ENCODE assay signal across 1 cellular context in the genomic region with DNA sequence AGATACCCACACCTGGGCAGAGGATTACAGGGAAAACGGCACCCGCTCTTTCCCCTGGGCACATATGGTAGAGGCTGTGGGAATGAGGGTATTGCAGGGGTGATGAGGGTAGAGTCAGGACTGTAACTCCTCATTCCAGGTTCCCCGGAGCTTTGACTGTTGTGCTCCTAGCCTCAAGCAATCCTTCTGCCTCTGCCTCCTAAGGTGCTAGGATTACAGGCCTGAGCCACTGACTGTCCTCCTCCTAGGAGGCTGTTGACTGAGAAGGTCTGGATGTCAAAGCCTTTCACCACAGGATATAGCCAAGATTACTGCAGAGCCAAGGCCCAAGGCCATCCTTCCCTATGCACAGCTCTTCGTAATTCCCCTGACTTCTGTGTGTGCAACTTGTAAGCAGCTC.
TF ChIP-seq lines count a peak whose summit lies in the region.

No MANE protein-coding gene starts in this region.

TF ChIP-seq in HCT116, 20 proteins besides CTCF, POLR2A, EP300 and RAD21 (continued from another document):
- no peak for TF ChIP-seq ZBTB33 (IDR thresholded peaks at IDR 0.05; ENCODE audit: extremely low read depth, insufficient replicate concordance, low read length)
- TF ChIP-seq REST (IDR thresholded peaks at IDR 0.05; ENCODE audit: low read depth): no peak
